2 cellular contexts compared by ENCODE assay signal in the genomic region with DNA sequence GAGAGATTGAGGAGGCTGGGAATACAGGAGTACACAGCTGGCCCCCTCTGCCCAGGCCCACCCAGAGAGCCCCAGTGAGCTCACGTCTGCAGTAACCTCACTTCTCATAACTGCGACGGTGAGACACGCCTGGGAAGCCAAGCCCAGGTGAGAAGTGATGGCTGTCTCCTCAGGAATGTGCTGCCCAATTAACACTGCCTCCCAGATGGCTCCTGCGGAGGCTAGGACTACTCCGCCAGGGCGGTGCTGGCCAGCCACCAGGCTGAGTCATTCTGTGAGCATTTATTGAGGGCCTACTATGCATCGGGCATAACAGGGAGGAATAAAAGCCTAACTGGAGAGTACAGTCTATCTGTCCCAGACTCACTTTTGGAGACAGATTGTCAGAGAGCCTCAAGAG.
TF ChIP-seq lines count a peak whose summit lies in the region.

No MANE protein-coding gene starts in this region.

TF ChIP-seq in Ishikawa, 13 proteins besides CTCF, POLR2A, EP300 and RAD21:
- TF ChIP-seq, protein P1, sequence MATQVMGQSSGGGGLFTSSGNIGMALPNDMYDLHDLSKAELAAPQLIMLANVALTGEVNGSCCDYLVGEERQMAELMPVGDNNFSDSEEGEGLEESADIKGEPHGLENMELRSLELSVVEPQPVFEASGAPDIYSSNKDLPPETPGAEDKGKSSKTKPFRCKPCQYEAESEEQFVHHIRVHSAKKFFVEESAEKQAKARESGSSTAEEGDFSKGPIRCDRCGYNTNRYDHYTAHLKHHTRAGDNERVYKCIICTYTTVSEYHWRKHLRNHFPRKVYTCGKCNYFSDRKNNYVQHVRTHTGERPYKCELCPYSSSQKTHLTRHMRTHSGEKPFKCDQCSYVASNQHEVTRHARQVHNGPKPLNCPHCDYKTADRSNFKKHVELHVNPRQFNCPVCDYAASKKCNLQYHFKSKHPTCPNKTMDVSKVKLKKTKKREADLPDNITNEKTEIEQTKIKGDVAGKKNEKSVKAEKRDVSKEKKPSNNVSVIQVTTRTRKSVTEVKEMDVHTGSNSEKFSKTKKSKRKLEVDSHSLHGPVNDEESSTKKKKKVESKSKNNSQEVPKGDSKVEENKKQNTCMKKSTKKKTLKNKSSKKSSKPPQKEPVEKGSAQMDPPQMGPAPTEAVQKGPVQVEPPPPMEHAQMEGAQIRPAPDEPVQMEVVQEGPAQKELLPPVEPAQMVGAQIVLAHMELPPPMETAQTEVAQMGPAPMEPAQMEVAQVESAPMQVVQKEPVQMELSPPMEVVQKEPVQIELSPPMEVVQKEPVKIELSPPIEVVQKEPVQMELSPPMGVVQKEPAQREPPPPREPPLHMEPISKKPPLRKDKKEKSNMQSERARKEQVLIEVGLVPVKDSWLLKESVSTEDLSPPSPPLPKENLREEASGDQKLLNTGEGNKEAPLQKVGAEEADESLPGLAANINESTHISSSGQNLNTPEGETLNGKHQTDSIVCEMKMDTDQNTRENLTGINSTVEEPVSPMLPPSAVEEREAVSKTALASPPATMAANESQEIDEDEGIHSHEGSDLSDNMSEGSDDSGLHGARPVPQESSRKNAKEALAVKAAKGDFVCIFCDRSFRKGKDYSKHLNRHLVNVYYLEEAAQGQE (IDR thresholded peaks at IDR 0.05; ENCODE audit: low read depth) = no peak
- no peak for TF ChIP-seq CEBPB (IDR thresholded peaks at IDR 0.05)
- TF ChIP-seq, protein P2, sequence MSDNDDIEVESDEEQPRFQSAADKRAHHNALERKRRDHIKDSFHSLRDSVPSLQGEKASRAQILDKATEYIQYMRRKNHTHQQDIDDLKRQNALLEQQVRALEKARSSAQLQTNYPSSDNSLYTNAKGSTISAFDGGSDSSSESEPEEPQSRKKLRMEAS (IDR thresholded peaks at IDR 0.05) = peak; percentile 48; the same call in 1 of the 2 replicates
- TF ChIP-seq CREB1 (IDR thresholded peaks at IDR 0.05; ENCODE audit: low read depth) = no peak
- no peak for TF ChIP-seq EGR1 (IDR thresholded peaks at IDR 0.05)
- peak; percentile 39; the same call in 1 of the 2 replicates for TF ChIP-seq NFIC (IDR thresholded peaks at IDR 0.05)
- no peak for TF ChIP-seq FOXM1 (IDR thresholded peaks at IDR 0.05; ENCODE audit: borderline replicate concordance, low read depth)
- no peak for TF ChIP-seq YY1 (IDR thresholded peaks at IDR 0.05; ENCODE audit: low read depth)
- 0 out of 2 replicates have a peak, but pooled peaks have one; percentile 13 for TF ChIP-seq TCF12 (IDR thresholded peaks at IDR 0.05; ENCODE audit: low read depth)
- TF ChIP-seq TEAD4 (IDR thresholded peaks at IDR 0.05) = peak; percentile 63
- TF ChIP-seq, protein P3, sequence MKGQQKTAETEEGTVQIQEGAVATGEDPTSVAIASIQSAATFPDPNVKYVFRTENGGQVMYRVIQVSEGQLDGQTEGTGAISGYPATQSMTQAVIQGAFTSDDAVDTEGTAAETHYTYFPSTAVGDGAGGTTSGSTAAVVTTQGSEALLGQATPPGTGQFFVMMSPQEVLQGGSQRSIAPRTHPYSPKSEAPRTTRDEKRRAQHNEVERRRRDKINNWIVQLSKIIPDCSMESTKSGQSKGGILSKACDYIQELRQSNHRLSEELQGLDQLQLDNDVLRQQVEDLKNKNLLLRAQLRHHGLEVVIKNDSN (IDR thresholded peaks at IDR 0.05) = no peak
- no peak for TF ChIP-seq TAF1 (IDR thresholded peaks at IDR 0.05; ENCODE audit: low read depth)
- no peak for TF ChIP-seq ZBTB7A (IDR thresholded peaks at IDR 0.05; ENCODE audit: low read depth)
TF ChIP-seq in Ishikawa: peak in this region for 4.

TF ChIP-seq in H1, 55 proteins besides CTCF, POLR2A, EP300 and RAD21:
- TF ChIP-seq TCF12 (IDR thresholded peaks at IDR 0.05; ENCODE audit: low read depth, low read length) = no peak
- no peak for TF ChIP-seq CEBPB (IDR thresholded peaks at IDR 0.05; ENCODE audit: low read depth, low read length)
- TF ChIP-seq FOSL1 (IDR thresholded peaks at IDR 0.05; ENCODE audit: insufficient read depth, low read depth, low read length) = no peak
- TF ChIP-seq NRF1 (IDR thresholded peaks at IDR 0.05; ENCODE audit: low read depth, low read length) = no peak
- no peak for TF ChIP-seq EGR1 (IDR thresholded peaks at IDR 0.05; ENCODE audit: borderline replicate concordance, low read depth, low read length)
- no peak for TF ChIP-seq GABPA (IDR thresholded peaks at IDR 0.05; ENCODE audit: borderline replicate concordance, insufficient read depth, low read length)
- TF ChIP-seq TBP (IDR thresholded peaks at IDR 0.05; ENCODE audit: low read depth, low read length) = no peak
- no peak for TF ChIP-seq GTF2F1 (IDR thresholded peaks at IDR 0.05; ENCODE audit: borderline replicate concordance, low read depth, low read length)
- TF ChIP-seq KDM1A (IDR thresholded peaks at IDR 0.05; ENCODE audit: borderline replicate concordance, low read length) = no peak
- no peak for TF ChIP-seq HDAC6 (IDR thresholded peaks at IDR 0.05; ENCODE audit: low read depth, low read length)
- no peak for TF ChIP-seq RFX5 (IDR thresholded peaks at IDR 0.05; ENCODE audit: borderline replicate concordance, low read depth, low read length)
TF ChIP-seq in H1: peak in this region for 0.
